In the genomic region with DNA sequence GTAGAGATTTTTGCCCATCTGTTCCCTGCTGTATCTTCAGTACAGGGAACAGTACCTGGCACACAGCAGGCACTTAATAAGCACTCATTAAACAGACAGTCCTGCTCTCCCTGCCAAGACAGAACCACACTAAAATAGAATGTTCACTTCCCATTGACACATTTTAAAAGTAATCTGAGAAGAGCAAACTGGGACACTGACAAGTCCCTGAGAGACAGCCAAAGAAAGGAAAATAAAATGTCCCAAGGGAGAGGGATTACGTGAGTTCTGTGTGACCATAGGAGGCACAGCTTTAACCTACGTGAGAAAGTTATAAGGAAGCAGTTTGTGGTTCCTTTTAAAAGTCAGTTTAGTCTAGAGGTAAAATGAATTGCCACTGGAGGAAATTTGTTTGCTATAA, we compare ENCODE assay signal across 20 cellular contexts. TPM values are rescaled to one million over a fixed set of nuclear protein-coding genes. Genes with fewer than 3 reads are reported as not detected.
DNase-seq lines count a peak whose midpoint lies in the region; ATAC-seq and TF ChIP-seq lines count a peak whose summit lies in the region.
"Had no signal": no experiment of that assay in that cellular context is flagged by ENCODE, and none has a peak within 500 bp of the region (broad histone marks: within the 10 kb centered on the region; RNA-seq: fewer than 3 reads in every experiment).

No MANE protein-coding gene starts in this region.

- H3K9ac ChIP-seq in neural progenitor cell = no peak overlapping the region

- no peak overlapping the region for H3K27ac ChIP-seq in neural progenitor cell
- H3K27ac ChIP-seq: heart right ventricle, sigmoid colon, SK-N-MC, stomach had no signal

- no peaks in the 10 kb centered on the region for H3K4me1 ChIP-seq in neural progenitor cell
- H3K4me1 ChIP-seq: sigmoid colon had no signal

- H3K27me3 ChIP-seq in neural progenitor cell = no peaks in the 10 kb centered on the region
- H3K27me3 ChIP-seq: heart right ventricle, sigmoid colon, stomach had no signal

- H3K4me2 ChIP-seq in neural progenitor cell = no peak overlapping the region

- H3K4me3 ChIP-seq in neural progenitor cell = no peak overlapping the region
- H3K4me3 ChIP-seq: heart right ventricle, sigmoid colon, SK-N-MC, stomach had no signal

- no peaks in the 10 kb centered on the region for H4K20me1 ChIP-seq in neural progenitor cell (ENCODE audit: low read depth)

- no peak for DNase-seq in activated CD8-positive, alpha-beta memory T cell treated with anti-CD3 and anti-CD28 coated beads, Interleukin-2, amount 10 ng/mL, durations not matched to agents 7 days and 5 days
- no peak for DNase-seq in activated CD8-positive, alpha-beta memory T cell treated with anti-CD3 and anti-CD28 coated beads for 24 hours
- no peak for DNase-seq in activated CD8-positive, alpha-beta T cell treated with anti-CD3 and anti-CD28 coated beads for 36 hours
- DNase-seq in left ventricle myocardium superior (no peak), neural progenitor cell (ENCODE audit: low spot score) (no peak), mucosa of gallbladder (ENCODE audit: low spot score) (no peak)
- no peak for DNase-seq in stimulated activated effector memory CD8-positive, alpha-beta T cell treated with anti-CD3 and anti-CD28 coated beads, Interleukin-12 subunit alpha, Interleukin-12 subunit beta, amount 100 ng/mL, for 72 hours (ENCODE audit: low spot score in 2 of 2)
- no peak for DNase-seq in stimulated activated CD4-positive, alpha-beta T cell treated with anti-CD3 and anti-CD28 coated beads, Interleukin-4, amount 100 ng/mL, for 4 hours
- DNase-seq: activated CD8-positive, alpha-beta memory T cell treated with anti-CD3 and anti-CD28 coated beads, Interleukin-2, amount 50 U/mL, for 48 hours; COR-L47; GDM1; heart right ventricle; NCI-H2107; sigmoid colon; stomach had no signal

- intact Hi-C loops in activated CD8-positive, alpha-beta T cell treated with anti-CD3 and anti-CD28 coated beads for 36 hours (cut with micrococcal nuclease) = no loop called here
- intact Hi-C loops in left ventricle myocardium superior (cut with micrococcal nuclease) = loop anchor here (5.0 kb wide), 1 partner anchor 44 kb away; no protein-coding TSS in a partner anchor

- peak overlapping the region; percentile 82 for H3K27ac Mint-ChIP-seq in activated CD8-positive, alpha-beta memory T cell treated with anti-CD3 and anti-CD28 coated beads, Interleukin-2, amount 10 ng/mL, durations not matched to agents 7 days and 5 days
- H3K27ac Mint-ChIP-seq in activated CD8-positive, alpha-beta T cell treated with anti-CD3 and anti-CD28 coated beads for 36 hours = peak overlapping the region; percentile 90
- peak overlapping the region; percentile 91 for H3K27ac Mint-ChIP-seq in stimulated activated effector memory CD8-positive, alpha-beta T cell treated with anti-CD3 and anti-CD28 coated beads, Interleukin-12 subunit alpha, Interleukin-12 subunit beta, amount 100 ng/mL, for 72 hours
- H3K27ac Mint-ChIP-seq in neural progenitor cell = no peak overlapping the region
- H3K27ac Mint-ChIP-seq: nephron had no signal

- no peak for ATAC-seq in activated CD8-positive, alpha-beta memory T cell treated with anti-CD3 and anti-CD28 coated beads, Interleukin-2, amount 10 ng/mL, durations not matched to agents 7 days and 5 days
- no peak for ATAC-seq in activated CD8-positive, alpha-beta T cell treated with anti-CD3 and anti-CD28 coated beads for 36 hours
- peak; percentile 81 for ATAC-seq in left ventricle myocardium superior
- no peak for ATAC-seq in stimulated activated effector memory CD8-positive, alpha-beta T cell treated with anti-CD3 and anti-CD28 coated beads, Interleukin-12 subunit alpha, Interleukin-12 subunit beta, amount 100 ng/mL, for 72 hours

- H2AFZ ChIP-seq in neural progenitor cell (replicated peaks) = no peak overlapping the region

- peaks cover 59% of the 10 kb centered on the region for H3K36me3 Mint-ChIP-seq in activated CD8-positive, alpha-beta memory T cell treated with anti-CD3 and anti-CD28 coated beads, Interleukin-2, amount 10 ng/mL, durations not matched to agents 7 days and 5 days
- H3K36me3 Mint-ChIP-seq in activated CD8-positive, alpha-beta T cell treated with anti-CD3 and anti-CD28 coated beads for 36 hours (ENCODE audit: low read depth) = peaks cover 38% of the 10 kb centered on the region
- H3K36me3 Mint-ChIP-seq in stimulated activated effector memory CD8-positive, alpha-beta T cell treated with anti-CD3 and anti-CD28 coated beads, Interleukin-12 subunit alpha, Interleukin-12 subunit beta, amount 100 ng/mL, for 72 hours = peaks cover 82% of the 10 kb centered on the region
- H3K36me3 Mint-ChIP-seq in neural progenitor cell = no peaks in the 10 kb centered on the region

- no peaks in the 10 kb centered on the region for H3K36me3 ChIP-seq in neural progenitor cell

- no peaks in the 10 kb centered on the region for H3K9me3 Mint-ChIP-seq in activated CD8-positive, alpha-beta memory T cell treated with anti-CD3 and anti-CD28 coated beads, Interleukin-2, amount 10 ng/mL, durations not matched to agents 7 days and 5 days (ENCODE audit: low read depth)
- H3K9me3 Mint-ChIP-seq in activated CD8-positive, alpha-beta T cell treated with anti-CD3 and anti-CD28 coated beads for 36 hours = no peaks in the 10 kb centered on the region
- no peaks in the 10 kb centered on the region for H3K9me3 Mint-ChIP-seq in stimulated activated effector memory CD8-positive, alpha-beta T cell treated with anti-CD3 and anti-CD28 coated beads, Interleukin-12 subunit alpha, Interleukin-12 subunit beta, amount 100 ng/mL, for 72 hours
- no peaks in the 10 kb centered on the region for H3K9me3 Mint-ChIP-seq in neural progenitor cell
- H3K9me3 Mint-ChIP-seq: nephron had no signal

- H3F3A ChIP-seq in neural progenitor cell (ENCODE audit: low read depth) = no peaks in the 10 kb centered on the region

- H3K79me2 ChIP-seq in neural progenitor cell (ENCODE audit: low read depth) = no peaks in the 10 kb centered on the region

- H3K9me3 ChIP-seq in neural progenitor cell (ENCODE audit: low read depth) = no peaks in the 10 kb centered on the region
- H3K9me3 ChIP-seq: heart right ventricle, sigmoid colon, stomach had no signal

- CTCF ChIA-PET in activated CD8-positive, alpha-beta memory T cell treated with anti-CD3 and anti-CD28 coated beads, Interleukin-2, amount 10 ng/mL, durations not matched to agents 7 days and 5 days (lab: Charles Lee) = interaction anchor here (0.8 to 3.1 kb wide), 6 partner anchors 9 to 48 kb away, joined by 3 to 13 read pairs (median 6); partner anchors contain the start of gene GNPTAB
- CTCF ChIA-PET in activated CD8-positive, alpha-beta T cell treated with anti-CD3 and anti-CD28 coated beads for 36 hours (lab: Charles Lee) = interaction anchor here (1.9 to 2.5 kb wide), 4 partner anchors 10 to 368 kb away, joined by 4 to 13 read pairs (median 12); partner anchors contain the start of gene GNPTAB

- POLR2A ChIA-PET in activated CD8-positive, alpha-beta T cell treated with anti-CD3 and anti-CD28 coated beads for 36 hours (lab: Charles Lee) = no interaction called here

- peaks cover 50% of the 10 kb centered on the region for H3K4me1 Mint-ChIP-seq in activated CD8-positive, alpha-beta memory T cell treated with anti-CD3 and anti-CD28 coated beads, Interleukin-2, amount 10 ng/mL, durations not matched to agents 7 days and 5 days
- peaks cover 25% of the 10 kb centered on the region for H3K4me1 Mint-ChIP-seq in activated CD8-positive, alpha-beta T cell treated with anti-CD3 and anti-CD28 coated beads for 36 hours (ENCODE audit: low read depth)
- H3K4me1 Mint-ChIP-seq in stimulated activated effector memory CD8-positive, alpha-beta T cell treated with anti-CD3 and anti-CD28 coated beads, Interleukin-12 subunit alpha, Interleukin-12 subunit beta, amount 100 ng/mL, for 72 hours = peaks cover 36% of the 10 kb centered on the region
- H3K4me1 Mint-ChIP-seq in neural progenitor cell = no peaks in the 10 kb centered on the region

- H3K4me3 Mint-ChIP-seq in activated CD8-positive, alpha-beta memory T cell treated with anti-CD3 and anti-CD28 coated beads, Interleukin-2, amount 10 ng/mL, durations not matched to agents 7 days and 5 days = no peak overlapping the region
- no peak overlapping the region for H3K4me3 Mint-ChIP-seq in activated CD8-positive, alpha-beta T cell treated with anti-CD3 and anti-CD28 coated beads for 36 hours
- peak overlapping the region; percentile 32 for H3K4me3 Mint-ChIP-seq in stimulated activated effector memory CD8-positive, alpha-beta T cell treated with anti-CD3 and anti-CD28 coated beads, Interleukin-12 subunit alpha, Interleukin-12 subunit beta, amount 100 ng/mL, for 72 hours
- H3K4me3 Mint-ChIP-seq in neural progenitor cell = no peak overlapping the region
- H3K4me3 Mint-ChIP-seq: nephron had no signal

- no peaks in the 10 kb centered on the region for H3K27me3 Mint-ChIP-seq in activated CD8-positive, alpha-beta memory T cell treated with anti-CD3 and anti-CD28 coated beads, Interleukin-2, amount 10 ng/mL, durations not matched to agents 7 days and 5 days
- no peaks in the 10 kb centered on the region for H3K27me3 Mint-ChIP-seq in activated CD8-positive, alpha-beta T cell treated with anti-CD3 and anti-CD28 coated beads for 36 hours
- H3K27me3 Mint-ChIP-seq in neural progenitor cell (ENCODE audit: insufficient read depth, low read depth) = no peaks in the 10 kb centered on the region

- TF ChIP-seq CTCF in activated CD8-positive, alpha-beta T cell treated with anti-CD3 and anti-CD28 coated beads for 36 hours (IDR thresholded peaks at IDR 0.05) = no peak
- no peak for TF ChIP-seq CTCF in neural progenitor cell (IDR thresholded peaks at IDR 0.05)

RNA-seq across cellular contexts. Expression of gene SYCP3, which starts 43.9 kb away (rescaled TPM):
- total RNA-seq in activated CD8-positive, alpha-beta memory T cell treated with anti-CD3 and anti-CD28 coated beads, Interleukin-2, amount 10 ng/mL, durations not matched to agents 7 days and 5 days = 1 to 10 TPM in 1 of 2 experiments, under 1 TPM in 1; 0.93 to 2.0 TPM
- under 1 TPM; 0.09 to 0.36 TPM for total RNA-seq in activated CD8-positive, alpha-beta T cell treated with anti-CD3 and anti-CD28 coated beads for 36 hours
- total RNA-seq in left ventricle myocardium superior = not detected
- total RNA-seq in neural progenitor cell (ENCODE audit: low replicate concordance) = 0.03 and 0.04 TPM in 2 replicates
- total RNA-seq in mucosa of gallbladder = 0.32 TPM
- total RNA-seq: HT-29, kidney epithelial cell, MCF 10A had no signal

RNA-seq across cellular contexts. Expression of gene GNPTAB, which starts 47.6 kb away (rescaled TPM):
- 100 to 1,000 TPM; 111 to 156 TPM for total RNA-seq in activated CD8-positive, alpha-beta memory T cell treated with anti-CD3 and anti-CD28 coated beads, Interleukin-2, amount 10 ng/mL, durations not matched to agents 7 days and 5 days
- total RNA-seq in activated CD8-positive, alpha-beta T cell treated with anti-CD3 and anti-CD28 coated beads for 36 hours = 10 to 100 TPM; 52.4 to 56.9 TPM
- total RNA-seq in left ventricle myocardium superior (47.8 TPM), neural progenitor cell (ENCODE audit: low replicate concordance) (18.6 and 24.0 TPM in 2 replicates), mucosa of gallbladder (42.0 TPM)
